8 cellular contexts compared by ENCODE assay signal in genomic region chr19:45016388-45017314, GRCh38. TPM values are rescaled to one million over a fixed set of nuclear protein-coding genes. Genes with fewer than 3 reads are reported as not detected.
DNase-seq lines count a peak whose midpoint lies in the region; FAIRE-seq and TF ChIP-seq lines count a peak whose summit lies in the region.

No MANE protein-coding gene starts in this region.

- H3K27ac ChIP-seq in astrocyte (ENCODE audit: low read depth, low read length) (no peak overlapping the region), iPS DF 6.9 (ENCODE audit: low read length) (no peak overlapping the region)

- no CpG with 5 or more reads among the region's 13 CpGs for WGBS in iPS DF 6.9 (ENCODE audit: insufficient coverage, insufficient read length)

- H3K27me3 Mint-ChIP-seq in HFFc6 (ENCODE audit: insufficient read depth) (no peaks in the 10 kb centered on the region), astrocyte (ENCODE audit: low read depth, unreplicated experiment) (no peaks in the 10 kb centered on the region)

- peaks cover 9% of the 10 kb centered on the region for H3K4me1 Mint-ChIP-seq in HFFc6 (ENCODE audit: low read depth)
- no peaks in the 10 kb centered on the region for H3K4me1 Mint-ChIP-seq in astrocyte (ENCODE audit: low read depth, unreplicated experiment)

- H3K36me3 Mint-ChIP-seq in HFFc6 (ENCODE audit: low read depth): no peaks in the 10 kb centered on the region
- H3K36me3 Mint-ChIP-seq in astrocyte (ENCODE audit: low read depth, unreplicated experiment): no peaks in the 10 kb centered on the region

- H3K9me3 ChIP-seq in astrocyte (ENCODE audit: insufficient read depth, low read depth, low read length): no peaks in the 10 kb centered on the region
- no peaks in the 10 kb centered on the region for H3K9me3 ChIP-seq in iPS DF 6.9 (ENCODE audit: control insufficient read depth, insufficient read depth, low read length)

- no peaks in the 10 kb centered on the region for H3K79me2 ChIP-seq in astrocyte (ENCODE audit: insufficient read depth, low read length)

- H3K36me3 ChIP-seq in astrocyte (ENCODE audit: insufficient read depth, low read length) (peaks cover 2% of the 10 kb centered on the region), iPS DF 6.9 (ENCODE audit: control insufficient read depth, insufficient read depth, low read length) (no peaks in the 10 kb centered on the region)

- H4K20me1 ChIP-seq in astrocyte (ENCODE audit: insufficient read depth, low read length): peaks cover 11% of the 10 kb centered on the region

- H3K27me3 ChIP-seq in astrocyte (ENCODE audit: insufficient read depth, low read length): no peaks in the 10 kb centered on the region
- no peaks in the 10 kb centered on the region for H3K27me3 ChIP-seq in iPS DF 6.9 (ENCODE audit: control insufficient read depth, insufficient read depth, low read length)

- H3K27ac Mint-ChIP-seq in HFFc6: no peak overlapping the region
- no peak overlapping the region for H3K27ac Mint-ChIP-seq in astrocyte (ENCODE audit: unreplicated experiment)

- H3K9me3 Mint-ChIP-seq in HFFc6: no peaks in the 10 kb centered on the region
- no peaks in the 10 kb centered on the region for H3K9me3 Mint-ChIP-seq in astrocyte (ENCODE audit: unreplicated experiment)

- H3K4me1 ChIP-seq in astrocyte (ENCODE audit: insufficient read depth, low read length) (no peaks in the 10 kb centered on the region), iPS DF 6.9 (ENCODE audit: control insufficient read depth, insufficient read depth, low read length) (no peaks in the 10 kb centered on the region)

- TF ChIP-seq CTCF in HFFc6 (IDR thresholded peaks at IDR 0.05) (peak; percentile 88), astrocyte (IDR thresholded peaks at IDR 0.05; ENCODE audit: insufficient read depth, low read depth, low read length) (peak; percentile 64)

- no peak overlapping the region for H2AFZ ChIP-seq in astrocyte (ENCODE audit: low read depth, low read length)

- FAIRE-seq in astrocyte (lab: Jason Lieb, UNC): no peak

- DNase-seq in NCI-H510A treated with DMSO at 0.1 percent for 48 hours (lab: John Stamatoyannopoulos, UW) (peak; percentile 46), NCI-H510A (lab: John Stamatoyannopoulos, UW) (no peak), HFFc6 (peak; percentile 83), NCI-H1092 treated with DMSO at 0.1 percent for 48 hours (lab: John Stamatoyannopoulos, UW) (peak; percentile 29), T-helper 9 cell (peak; percentile 74), astrocyte (ENCODE audit: low read depth) (peak; percentile 55), iPS DF 6.9 (ENCODE audit: low read depth, low spot score) (peak; percentile 57)
- DNase-seq in stimulated activated CD4-positive, alpha-beta T cell treated with anti-CD3 and anti-CD28 coated beads, Interleukin-1b, Interleukin-23, amount 100 ng/mL, for 24 hours (ENCODE audit: low read depth in 4 of 4, low spot score in 1 of 4): peak; percentile 25 to 38 (median 34)

- H3K4me2 ChIP-seq in astrocyte (ENCODE audit: low read length): no peak overlapping the region

- H3K4me3 ChIP-seq in astrocyte (ENCODE audit: insufficient read depth, low read depth, low read length) (no peak overlapping the region), iPS DF 6.9 (ENCODE audit: low read length) (no peak overlapping the region)

- H3K4me3 Mint-ChIP-seq in HFFc6 (no peak overlapping the region), astrocyte (ENCODE audit: unreplicated experiment) (no peak overlapping the region)

- no peak overlapping the region for H3K9ac ChIP-seq in astrocyte (ENCODE audit: low read length)

RNA-seq across cellular contexts. Expression of gene RELB, which starts 15.4 kb away (rescaled TPM):
- 10 to 100 TPM in 2 of 6 experiments, 1 to 10 TPM in 4; 6.1 to 10.8 (median 9.4) TPM for total RNA-seq in HFFc6 (2021; fragmentation: NEBNext Ultra II Directional; extraction: Animal tissue kit (Norgen Biotek cat#: 25700))
- 12.8 and 14.0 TPM in 2 replicates for total RNA-seq in astrocyte

RNA-seq across cellular contexts. Expression of gene CLASRP, which starts 22.2 kb away (rescaled TPM):
- total RNA-seq in HFFc6 (2021; fragmentation: NEBNext Ultra II Directional; extraction: Animal tissue kit (Norgen Biotek cat#: 25700)): 10 to 100 TPM; 29.9 to 42.9 (median 37.3) TPM
- total RNA-seq in astrocyte: 45.5 and 45.9 TPM in 2 replicates

RNA-seq across cellular contexts. Expression of gene ZNF296, which starts 59.6 kb away (rescaled TPM):
- total RNA-seq in HFFc6 (2021; fragmentation: NEBNext Ultra II Directional; extraction: Animal tissue kit (Norgen Biotek cat#: 25700)): under 1 TPM; 0.57 to 0.87 (median 0.65) TPM
- total RNA-seq in astrocyte: 3.0 and 3.1 TPM in 2 replicates
